ENCODE assay signal across 2 cellular contexts in the genomic region with DNA sequence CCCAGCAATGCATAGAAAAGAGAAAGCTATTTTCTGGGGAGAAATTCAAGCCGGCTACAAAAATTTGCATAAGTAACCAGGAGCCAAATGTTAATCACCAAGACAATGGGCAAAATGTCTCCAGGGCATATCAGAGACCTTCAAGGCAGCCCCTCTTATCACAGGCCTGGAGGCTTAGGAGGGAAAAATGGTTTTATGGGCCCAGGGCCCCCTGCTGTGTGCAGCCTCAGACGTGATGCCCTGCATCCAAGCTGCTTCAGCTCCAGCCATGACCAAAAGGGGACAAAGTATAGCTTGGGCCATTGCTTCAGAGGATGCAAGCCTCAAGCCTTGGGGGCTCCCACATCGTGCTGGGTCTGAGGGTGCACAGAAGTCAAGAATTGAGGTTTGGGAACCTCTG.
TF ChIP-seq lines count a peak whose summit lies in the region.

No MANE protein-coding gene starts in this region.

TF ChIP-seq in A549, 52 proteins besides CTCF, POLR2A, EP300 and RAD21:
- no peak for TF ChIP-seq KDM5A (IDR thresholded peaks at IDR 0.05)
- peak; percentile 47 for TF ChIP-seq ZFP36 (IDR thresholded peaks at IDR 0.05; ENCODE audit: borderline replicate concordance, partially characterized antibody)
- TF ChIP-seq EHF (CRISPR knock-in tag; IDR thresholded peaks at IDR 0.05), result no peak
- TF ChIP-seq SREBF2 (IDR thresholded peaks at IDR 0.05), result no peak
- TF ChIP-seq FOSL2 (IDR thresholded peaks at IDR 0.05), result no peak
- no peak for TF ChIP-seq FOSL2 (CRISPR knock-in tag; IDR thresholded peaks at IDR 0.05)
TF ChIP-seq in A549: peak in this region for 1.

TF ChIP-seq in K562, 482 proteins besides CTCF, POLR2A, EP300 and RAD21:
- TF ChIP-seq IRF2 (CRISPR knock-in tag; IDR thresholded peaks at IDR 0.05), result no peak
- peak; percentile 51 for TF ChIP-seq ZFP36 (IDR thresholded peaks at IDR 0.05; ENCODE audit: low read depth, low read length, partially characterized antibody)
